30 cellular contexts compared by ENCODE assay signal in genomic region chr15:69508659-69509058, GRCh38. TPM values are rescaled to one million over a fixed set of nuclear protein-coding genes. Genes with fewer than 3 reads are reported as not detected.
DNase-seq lines count a peak whose midpoint lies in the region; ATAC-seq, FAIRE-seq and TF ChIP-seq lines count a peak whose summit lies in the region.
"Had no signal": no experiment of that assay in that cellular context is flagged by ENCODE, and none has a peak within 500 bp of the region (broad histone marks: within the 10 kb centered on the region; RNA-seq: fewer than 3 reads in every experiment).

No MANE protein-coding gene starts in this region.

- no peak for ATAC-seq in GM18870 (IDR thresholded peaks at IDR 0.05; ENCODE audit: unreplicated experiment)
- ATAC-seq: GM12878, heart right ventricle, WTC11 had no signal

- DNase-seq in GM03348 (ENCODE audit: low spot score) (peak; percentile 34), dermis microvascular lymphatic vessel endothelial cell (ENCODE audit: low read depth in 2 of 2) (peak; percentile 12 to 43), posterior vena cava (ENCODE audit: low spot score) (peak; percentile 77), substantia nigra (lab: John Stamatoyannopoulos, UW) (no peak), RCC 7860 (ENCODE audit: low spot score) (no peak)
- DNase-seq: activated CD4-positive, alpha-beta T cell treated with anti-CD3 and anti-CD28 coated beads, Interleukin-2, amount 10 ng/mL, durations not matched to agents 7 days and 5 days; activated naive CD4-positive, alpha-beta T cell treated with Interleukin-2 at 50 U/mL for 16 hours; caudate nucleus; DMS 273 treated with DMSO at 0.1 percent for 48 hours; esophagus squamous epithelium; H9; heart right ventricle; KG1; kidney glomerular epithelial cell; MM.1S; NCI-H1436; NCI-H345; NCI-H69; SHP77; stomach; SW 1271 had no signal

- no peak overlapping the region for H3K27ac ChIP-seq in substantia nigra (ENCODE audit: low read depth, low read length, poor library complexity, severe bottlenecking)
- H3K27ac ChIP-seq: BLaER1, esophagus squamous epithelium, heart right ventricle, parathyroid adenoma, stomach had no signal

- H3K4me3 ChIP-seq in Loucy (ENCODE audit: low read length, poor library complexity, severe bottlenecking), result no peak overlapping the region
- H3K4me3 ChIP-seq: BLaER1, esophagus squamous epithelium, GM12878, heart right ventricle, stomach, tibial nerve had no signal

- H3F3A ChIP-seq in Loucy (ENCODE audit: low read depth), result no peaks in the 10 kb centered on the region

- no peaks in the 10 kb centered on the region for H3K9me2 ChIP-seq in Loucy (replicated peaks; ENCODE audit: low read depth, low read length)

- H2AFZ ChIP-seq in Loucy (ENCODE audit: low read length), result 0 out of 2 replicates have a peak overlapping the region, but pooled peaks have one; percentile 8
- H2AFZ ChIP-seq: parathyroid adenoma had no signal

- no peak for TF ChIP-seq CTCF in Loucy (conservative IDR thresholded peaks at IDR 0.05; ENCODE audit: low read length)

- no peaks in the 10 kb centered on the region for H3K36me3 ChIP-seq in Loucy (ENCODE audit: insufficient read depth, low read length)
- H3K36me3 ChIP-seq: BLaER1, esophagus squamous epithelium, heart right ventricle, stomach, tibial nerve had no signal

- no peaks in the 10 kb centered on the region for H3K27me3 ChIP-seq in Loucy (ENCODE audit: insufficient read depth, low read length, poor library complexity, severe bottlenecking)
- H3K27me3 ChIP-seq: BLaER1, stomach, tibial nerve had no signal

- no peaks in the 10 kb centered on the region for H3K79me2 ChIP-seq in Loucy (ENCODE audit: insufficient read depth, low read length)
- H3K79me2 ChIP-seq: parathyroid adenoma had no signal

- H4K20me1 ChIP-seq in Loucy (ENCODE audit: insufficient read depth, low read length, poor library complexity, severe bottlenecking), result no peaks in the 10 kb centered on the region
- H4K20me1 ChIP-seq: BLaER1 had no signal

- no peak for FAIRE-seq in RCC 7860 (lab: Jason Lieb, UNC)
- FAIRE-seq: endometrium, frontal cortex, GM12878 had no signal

- no peaks in the 10 kb centered on the region for H3K4me1 ChIP-seq in Loucy (ENCODE audit: insufficient read depth, low read length, poor library complexity, severe bottlenecking)
- H3K4me1 ChIP-seq: BLaER1, esophagus squamous epithelium, heart right ventricle, parathyroid adenoma, stomach had no signal

- H3K9me3 ChIP-seq in Loucy (ENCODE audit: insufficient read depth, low read depth, low read length), result no peaks in the 10 kb centered on the region
- H3K9me3 ChIP-seq: BLaER1, esophagus squamous epithelium, heart right ventricle, stomach, tibial nerve had no signal

- no peak overlapping the region for H3K4me2 ChIP-seq in Loucy (ENCODE audit: low read depth, low read length, poor library complexity, severe bottlenecking)
- H3K4me2 ChIP-seq: BLaER1 had no signal

- no peak overlapping the region for H3K9ac ChIP-seq in Loucy (ENCODE audit: low read depth, low read length, poor library complexity, severe bottlenecking)
- H3K9ac ChIP-seq: BLaER1, parathyroid adenoma had no signal

- intact Hi-C loops in posterior vena cava (cut with DNase I), result no loop called here

RNA-seq across cellular contexts. Expression of gene RPLP1, which starts 56.0 kb away (rescaled TPM):
- total RNA-seq in dermis microvascular lymphatic vessel endothelial cell, result 53.8 and 60.2 TPM in 2 replicates
- total RNA-seq in posterior vena cava, result 1,000 to 10,000 TPM; 1,397 to 1,408 TPM

Comparison
In these comparisons a context has a peak if more than half of its experiments do, and no peak if none do; other contexts are left out.
1. DNase-seq: peak in GM03348 (single experiment), dermis microvascular lymphatic vessel endothelial cell (2 of 2) and posterior vena cava (single experiment); none in substantia nigra (0 of 49) and RCC 7860 (single experiment).
2. RNA of gene RPLP1, which starts 56.0 kb away (total RNA-seq): 1,397 to 1,408 TPM in posterior vena cava; 53.8 to 60.2 TPM in dermis microvascular lymphatic vessel endothelial cell; every median in the first group is over 10 times any median in the second.